Comparison of ENCODE assay signal across 8 cellular contexts in genomic region chr15:78308422-78309021, GRCh38. TPM values are rescaled to one million over a fixed set of nuclear protein-coding genes. Genes with fewer than 3 reads are reported as not detected.
DNase-seq lines count a peak whose midpoint lies in the region; ATAC-seq and TF ChIP-seq lines count a peak whose summit lies in the region.

No MANE protein-coding gene starts in this region.

- H3K4me3 ChIP-seq in HUES6 (ENCODE audit: low read depth, low read length) (no peak overlapping the region), fibroblast of the aortic adventitia (ENCODE audit: low read depth, low read length) (no peak overlapping the region), uterus (no peak overlapping the region)

- TF ChIP-seq CTCF in fibroblast of the aortic adventitia (IDR thresholded peaks at IDR 0.05; ENCODE audit: insufficient read depth, low read length) (peak; percentile 96), neural crest cell (conservative IDR thresholded peaks at IDR 0.05) (peak; percentile 99), uterus (IDR thresholded peaks at IDR 0.05) (peak; percentile 15 to 59 (median 32))

- H3K27me3 Mint-ChIP-seq in activated T-cell treated with anti-CD3 and anti-CD28 coated beads, Interleukin-2, amount 50 U/mL, for 4 hours (ENCODE audit: low read depth) = peaks cover 9% of the 10 kb centered on the region
- peaks cover 11% of the 10 kb centered on the region for H3K27me3 Mint-ChIP-seq in neural crest cell (ENCODE audit: low read depth)

- H3K27ac ChIP-seq in HUES6 (ENCODE audit: low read depth, low read length) (no peak overlapping the region), uterus (no peak overlapping the region)

- no peaks in the 10 kb centered on the region for H3K9me3 ChIP-seq in HUES6 (ENCODE audit: control insufficient read depth, insufficient read depth, low read depth, low read length)
- H3K9me3 ChIP-seq in uterus = no peaks in the 10 kb centered on the region

- H3K4me1 ChIP-seq in HUES6 (ENCODE audit: control insufficient read depth, insufficient read depth, low read length) (peaks cover 23% of the 10 kb centered on the region), uterus (no peaks in the 10 kb centered on the region)

- H3K4me1 Mint-ChIP-seq in activated T-cell treated with anti-CD3 and anti-CD28 coated beads, Interleukin-2, amount 50 U/mL, for 4 hours (ENCODE audit: low read depth) = no peaks in the 10 kb centered on the region
- H3K4me1 Mint-ChIP-seq in neural crest cell = peaks cover 33% of the 10 kb centered on the region

- H3K36me3 ChIP-seq in HUES6 (ENCODE audit: control insufficient read depth, insufficient read depth, low read length) (no peaks in the 10 kb centered on the region), uterus (no peaks in the 10 kb centered on the region)

- intact Hi-C loops in uterus (cut with DNase I; ENCODE audit: low total_unique reads) = no loop called here

- peak; percentile 89 for DNase-seq in D341Med (ENCODE audit: low spot score)
- DNase-seq in NOMO-1 treated with dmso at 0.1 percent for 144 hours (lab: John Stamatoyannopoulos, UW; ENCODE audit: unreplicated experiment) = peak; percentile 51
- DNase-seq in activated T-cell treated with anti-CD3 and anti-CD28 coated beads, Interleukin-2, amount 50 U/mL, for 4 hours = peak; percentile 23
- DNase-seq in fibroblast of the aortic adventitia (ENCODE audit: low read depth) = peak; percentile 70
- DNase-seq in neural crest cell (ENCODE audit: low read depth, low spot score) = peak; percentile 89
- DNase-seq in uterus = no peak

- H3K4me3 Mint-ChIP-seq in activated T-cell treated with anti-CD3 and anti-CD28 coated beads, Interleukin-2, amount 50 U/mL, for 4 hours = no peak overlapping the region
- no peak overlapping the region for H3K4me3 Mint-ChIP-seq in neural crest cell

- H3K9ac ChIP-seq in HUES6 (ENCODE audit: low read length) = peak overlapping the region; percentile 41

- H3K36me3 Mint-ChIP-seq in activated T-cell treated with anti-CD3 and anti-CD28 coated beads, Interleukin-2, amount 50 U/mL, for 4 hours (ENCODE audit: insufficient read depth) = no peaks in the 10 kb centered on the region
- H3K36me3 Mint-ChIP-seq in neural crest cell (ENCODE audit: low read depth) = no peaks in the 10 kb centered on the region

- H3K27me3 ChIP-seq in HUES6 (ENCODE audit: control insufficient read depth, insufficient read depth, low read length) = no peaks in the 10 kb centered on the region
- H3K27me3 ChIP-seq in uterus = no peaks in the 10 kb centered on the region

- no peak overlapping the region for H3K27ac Mint-ChIP-seq in neural crest cell (ENCODE audit: unreplicated experiment)

- H3K9me3 Mint-ChIP-seq in activated T-cell treated with anti-CD3 and anti-CD28 coated beads, Interleukin-2, amount 50 U/mL, for 4 hours = no peaks in the 10 kb centered on the region
- H3K9me3 Mint-ChIP-seq in neural crest cell = no peaks in the 10 kb centered on the region

- TF ChIP-seq POLR2A in uterus (IDR thresholded peaks at IDR 0.05) = no peak

- ATAC-seq in activated T-cell treated with anti-CD3 and anti-CD28 coated beads, Interleukin-2, amount 50 U/mL, for 4 hours = peak; percentile 74 to 76
- ATAC-seq in GM21447 (IDR thresholded peaks at IDR 0.05; ENCODE audit: unreplicated experiment) = no peak

RNA-seq across cellular contexts. Expression of gene SKIC8, which starts 9.1 kb away (rescaled TPM):
- total RNA-seq in activated T-cell treated with anti-CD3 and anti-CD28 coated beads, Interleukin-2, amount 50 U/mL, for 4 hours = 10 to 100 TPM; 52.8 to 54.5 (median 53.6) TPM
- total RNA-seq in fibroblast of the aortic adventitia (ENCODE audit: low replicate concordance) = 56.7 and 62.1 TPM in 2 replicates
- 55.3 and 56.0 TPM in 2 replicates for total RNA-seq in neural crest cell
- 10 to 100 TPM; 29.4 to 85.0 (median 62.9) TPM for total RNA-seq in uterus

RNA-seq across cellular contexts. Expression of gene CRABP1, which starts 31.6 kb away (rescaled TPM):
- total RNA-seq in activated T-cell treated with anti-CD3 and anti-CD28 coated beads, Interleukin-2, amount 50 U/mL, for 4 hours = not detected
- not detected in 2 replicates for total RNA-seq in fibroblast of the aortic adventitia (ENCODE audit: low replicate concordance)
- 753 and 803 TPM in 2 replicates for total RNA-seq in neural crest cell
- 1 to 10 TPM in 1 of 4 donors, not detected in 3; 3.4 TPM for total RNA-seq in uterus

RNA-seq across cellular contexts. Expression of gene DNAJA4, which starts 44.2 kb away (rescaled TPM):
- total RNA-seq in activated T-cell treated with anti-CD3 and anti-CD28 coated beads, Interleukin-2, amount 50 U/mL, for 4 hours = 10 to 100 TPM; 39.0 to 42.2 (median 42.0) TPM
- 0.65 and 2.3 TPM in 2 replicates for total RNA-seq in fibroblast of the aortic adventitia (ENCODE audit: low replicate concordance)
- not detected in 2 replicates for total RNA-seq in neural crest cell
- 10 to 100 TPM in 3 of 4 donors, 1 to 10 TPM in 1; 2.6 to 16.8 (median 14.6) TPM for total RNA-seq in uterus

Comparison
In these comparisons a context has a peak if more than half of its experiments do, and no peak if none do; other contexts are left out.
1. DNase-seq: peak in D341Med (single experiment), NOMO-1 treated with dmso at 0.1 percent for 144 hours (single experiment), activated T-cell treated with anti-CD3 and anti-CD28 coated beads, Interleukin-2, amount 50 U/mL, for 4 hours (single experiment), fibroblast of the aortic adventitia (single experiment) and neural crest cell (single experiment); none in uterus (0 of 2).
2. CTCF ChIP-seq: peak in every context shown above with its lines; median percentile 99 in neural crest cell; 96 in fibroblast of the aortic adventitia; 32 in uterus.
3. RNA of gene CRABP1, which starts 31.6 kb away (total RNA-seq): 753 to 803 TPM in neural crest cell; not detected in activated T-cell treated with anti-CD3 and anti-CD28 coated beads, Interleukin-2, amount 50 U/mL, for 4 hours, not detected in fibroblast of the aortic adventitia and 3.4 TPM in uterus; every median in the first group is over 100 times any median in the second.